8 cellular contexts compared by ENCODE assay signal in the genomic region with DNA sequence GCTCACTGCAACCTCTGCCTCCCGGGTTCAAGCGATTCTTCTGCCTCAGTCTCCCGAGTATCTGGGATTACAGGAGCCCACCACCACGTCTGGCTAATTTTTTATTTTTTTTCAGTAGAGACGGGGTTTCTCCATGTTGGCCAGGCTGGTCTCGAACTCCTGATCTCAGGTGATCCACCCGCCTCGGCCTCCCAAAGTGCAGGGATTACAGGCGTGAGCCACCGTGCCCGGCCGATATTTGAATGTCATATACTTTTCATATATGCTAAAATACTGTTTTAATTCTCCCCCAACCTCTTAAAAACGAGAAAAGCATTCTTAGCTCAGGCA. TPM values are rescaled to one million over a fixed set of nuclear protein-coding genes. Genes with fewer than 3 reads are reported as not detected.
DNase-seq lines count a peak whose midpoint lies in the region; ATAC-seq and TF ChIP-seq lines count a peak whose summit lies in the region.
"Not testable (repeated sequence)": the region's sequence is repeated elsewhere in the genome, so short reads cannot be mapped to it uniquely, and the experiment has no call there.

No MANE protein-coding gene starts in this region.

- H3K9me3 ChIP-seq in GM23248 (ENCODE audit: low read depth); PC-3 (ENCODE audit: low read length); heart right ventricle; muscle layer of duodenum (ENCODE audit: control insufficient read depth in 1 of 2, low read length in 2 of 2); skeletal muscle satellite cell (replicated peaks; ENCODE audit: low read length): not testable (repeated sequence)

- not testable (repeated sequence) for BruUV-seq in PC-3 (replicated peaks; lab: Mats Ljungman, UMichigan)

- peaks cover 28% of the 10 kb centered on the region for H3K27me3 Mint-ChIP-seq in activated T-cell treated with anti-CD3 and anti-CD28 coated beads, Interleukin-2, amount 50 U/mL, for 72 hours (ENCODE audit: low read depth)

- H3F3A ChIP-seq in GM23248 (ENCODE audit: insufficient read depth), result peaks cover 10% of the 10 kb centered on the region
- not testable (repeated sequence) for H3F3A ChIP-seq in PC-3 (ENCODE audit: low read length, unreplicated experiment)

- H3K4me1 ChIP-seq in GM23248 (ENCODE audit: insufficient read depth) (peaks cover 18% of the 10 kb centered on the region), PC-3 (ENCODE audit: insufficient read depth, low read length) (peaks cover 11% of the 10 kb centered on the region; the same call in 1 of the 2 replicates), heart right ventricle (peaks cover 19 to 47% (median 45%) of the 10 kb centered on the region in 9 donors), muscle layer of duodenum (ENCODE audit: control insufficient read depth in 1 of 2, insufficient read depth in 2 of 2, low read length in 2 of 2) (peaks cover 12 to 38% of the 10 kb centered on the region in 2 donors), skeletal muscle satellite cell (ENCODE audit: control insufficient read depth, insufficient read depth, low read length) (peaks cover 27% of the 10 kb centered on the region)

- H3K9ac ChIP-seq in GM23248 (peak overlapping the region; percentile 87), PC-3 (ENCODE audit: low read length) (peak overlapping the region; percentile 94), skeletal muscle satellite cell (ENCODE audit: low read depth, low read length) (peak overlapping the region; percentile 95)

- not testable (repeated sequence) for DNase-seq in GM23248; PC-3; activated T-cell treated with anti-CD3 and anti-CD28 coated beads, Interleukin-2, amount 50 U/mL, for 72 hours; heart right ventricle

- CTCF ChIA-PET in PC-3 (lab: Charles Lee), result not testable (repeated sequence)

- H3K27ac ChIP-seq in 22Rv1 (peak overlapping the region; percentile 97), GM23248 (peak overlapping the region; percentile 76), PC-3 (ENCODE audit: low read length) (peak overlapping the region; percentile 82; the same call in 1 of the 2 replicates), cingulate gyrus (ENCODE audit: low read depth, low read length) (peak overlapping the region; percentile 72), heart right ventricle (peak overlapping the region in 9 of 10 donors; percentile 59 to 97 (median 95)), muscle layer of duodenum (ENCODE audit: low read length) (peak overlapping the region; percentile 77)

- not testable (repeated sequence) for H4K20me1 ChIP-seq in GM23248 (ENCODE audit: insufficient read depth)
- peaks cover 23% of the 10 kb centered on the region for H4K20me1 ChIP-seq in PC-3 (ENCODE audit: low read length)

- H3K4me1 Mint-ChIP-seq in activated T-cell treated with anti-CD3 and anti-CD28 coated beads, Interleukin-2, amount 50 U/mL, for 72 hours (ENCODE audit: low read depth), result peaks cover 34% of the 10 kb centered on the region

- POLR2A ChIA-PET in PC-3 (lab: Charles Lee; ENCODE audit: unreplicated experiment), result not testable (repeated sequence)

- intact Hi-C loops in PC-3 (cut with micrococcal nuclease), result loop anchor here (2.0 to 5.0 kb wide), 2 partner anchors 26 to 65 kb away; partner anchors contain the start of genes ALG12, BRD1 and CRELD2
- intact Hi-C loops in heart right ventricle (cut with DNase I), result loop anchor here in 4 of 10 donors (2.0 to 10.0 kb wide), 3 partner anchors 26 to 68 kb away; partner anchors contain the start of genes ALG12 (in 1 of the 4), BRD1 (in 1 of the 4) and CRELD2 (in 1 of the 4)

- in situ Hi-C loops in GM23248 (cut with MboI), result not testable (repeated sequence)

- not testable (repeated sequence) for H3K36me3 Mint-ChIP-seq in activated T-cell treated with anti-CD3 and anti-CD28 coated beads, Interleukin-2, amount 50 U/mL, for 72 hours (ENCODE audit: insufficient read depth in 2 of 2)

- 53 to 62% methylated on average over 13 of the region's 13 CpGs for WGBS in GM23248 (ENCODE audit: low coverage in 1 of 2, low lambda C conversion rate in 2 of 2, missing lambda C conversion rate in 2 of 2), 2 experiments
- WGBS in heart right ventricle, 2 donors, result 55 to 64% methylated on average over 13 of the region's 13 CpGs

- H3K9me3 Mint-ChIP-seq in activated T-cell treated with anti-CD3 and anti-CD28 coated beads, Interleukin-2, amount 50 U/mL, for 72 hours, result not testable (repeated sequence)

- peak overlapping the region; percentile 70 to 79 for H3K4me3 Mint-ChIP-seq in activated T-cell treated with anti-CD3 and anti-CD28 coated beads, Interleukin-2, amount 50 U/mL, for 72 hours

- peaks cover 34% of the 10 kb centered on the region for H3K79me2 ChIP-seq in GM23248 (ENCODE audit: insufficient read depth)
- H3K79me2 ChIP-seq in PC-3 (ENCODE audit: low read length), result peaks cover 34% of the 10 kb centered on the region

- H3K4me3 ChIP-seq in GM23248 (peak overlapping the region; percentile 84), PC-3 (ENCODE audit: low read length) (peak overlapping the region; percentile 87), heart right ventricle (peak overlapping the region; percentile 63 to 90 (median 76)), muscle layer of duodenum (ENCODE audit: low read depth in 1 of 2, low read length in 2 of 2) (peak overlapping the region; percentile 46 to 75), skeletal muscle satellite cell (ENCODE audit: low read length) (peak overlapping the region; percentile 98)

- not testable (repeated sequence) for ATAC-seq in PC-3; activated T-cell treated with anti-CD3 and anti-CD28 coated beads, Interleukin-2, amount 50 U/mL, for 72 hours (replicated peaks in 1 of 2); heart right ventricle

- H3K27ac Mint-ChIP-seq in activated T-cell treated with anti-CD3 and anti-CD28 coated beads, Interleukin-2, amount 50 U/mL, for 72 hours, result not testable (repeated sequence)

- H2AFZ ChIP-seq in GM23248 (peak overlapping the region; percentile 81), PC-3 (ENCODE audit: low read length) (peak overlapping the region; percentile 87)

- H3K9me2 ChIP-seq in GM23248 (ENCODE audit: insufficient read depth); PC-3 (replicated peaks; ENCODE audit: low read length): not testable (repeated sequence)

- TF ChIP-seq CTCF in 22Rv1 (IDR thresholded peaks at IDR 0.05); PC-3 (conservative IDR thresholded peaks at IDR 0.05; ENCODE audit: low read depth, low read length); heart right ventricle (IDR thresholded peaks at IDR 0.05): not testable (repeated sequence)

- H3K4me2 ChIP-seq in GM23248 (ENCODE audit: unreplicated experiment), result peak overlapping the region; percentile 82
- H3K4me2 ChIP-seq in PC-3 (ENCODE audit: low read length), result peak overlapping the region; percentile 96
- H3K4me2 ChIP-seq in skeletal muscle satellite cell (ENCODE audit: low read length), result peak overlapping the region; percentile 99

- not testable (repeated sequence) for H3K36me3 ChIP-seq in GM23248 (ENCODE audit: low read depth); PC-3 (ENCODE audit: low read depth, low read length); heart right ventricle; muscle layer of duodenum (ENCODE audit: control insufficient read depth in 1 of 2, insufficient read depth in 2 of 2, low read length in 2 of 2); skeletal muscle satellite cell (ENCODE audit: insufficient read depth, low read length)

- H3K27me3 ChIP-seq in GM23248 (replicated peaks; ENCODE audit: insufficient read depth) (peaks cover 26% of the 10 kb centered on the region), PC-3 (ENCODE audit: low read length) (peaks cover 14% of the 10 kb centered on the region), heart right ventricle (peaks cover 27 to 34% (median 32%) of the 10 kb centered on the region in 7 donors), skeletal muscle satellite cell (ENCODE audit: control insufficient read depth, insufficient read depth, low read length) (peaks cover 36% of the 10 kb centered on the region)
- H3K27me3 ChIP-seq in muscle layer of duodenum (ENCODE audit: low read depth, low read length), result not testable (repeated sequence)

RNA-seq across cellular contexts. Expression of gene ZBED4, which starts 1.1 kb away (rescaled TPM):
- 7.7 and 8.9 TPM in 2 replicates for total RNA-seq in GM23248 (2014; rRNA removed; shearing (Covaris generic))
- polyA plus RNA-seq in GM23248 (2016; fragmentation: Nextera tagmentation; extraction: Ambion mirVana) (5.0 and 6.3 TPM in 2 replicates), heart right ventricle (1 to 10 TPM; 2.6 to 3.2 TPM)
- total RNA-seq in PC-3 (2014; rRNA removed) (11.5 and 14.3 TPM in 2 replicates), heart right ventricle (1 to 10 TPM; 3.5 to 5.9 (median 4.4) TPM)
- total RNA-seq in activated T-cell treated with anti-CD3 and anti-CD28 coated beads, Interleukin-2, amount 50 U/mL, for 72 hours, result 10 to 100 TPM; 22.3 to 23.6 TPM
- total RNA-seq in skeletal muscle satellite cell (2012; rRNA removed), result 10.6 and 10.7 TPM in 2 replicates

RNA-seq across cellular contexts. Expression of gene BRD1, which starts 24.9 kb away (rescaled TPM):
- total RNA-seq in GM23248 (2014; rRNA removed; shearing (Covaris generic)), result 23.1 and 24.4 TPM in 2 replicates
- 4.4 and 4.5 TPM in 2 replicates for polyA plus RNA-seq in GM23248 (2016; fragmentation: Nextera tagmentation; extraction: Ambion mirVana)
- total RNA-seq in PC-3 (2014; rRNA removed), result 19.1 and 23.0 TPM in 2 replicates
- 10 to 100 TPM; 42.3 to 43.4 TPM for total RNA-seq in activated T-cell treated with anti-CD3 and anti-CD28 coated beads, Interleukin-2, amount 50 U/mL, for 72 hours
- total RNA-seq in heart right ventricle, result 10 to 100 TPM; 14.6 to 23.2 (median 16.9) TPM
- 10 to 100 TPM in 1 of 2 donors, 1 to 10 TPM in 1; 8.2 to 22.9 TPM for polyA plus RNA-seq in heart right ventricle
- total RNA-seq in skeletal muscle satellite cell (2012; rRNA removed), result 14.7 and 15.1 TPM in 2 replicates
